ENCODE assay signal across 22 cellular contexts in the genomic region with DNA sequence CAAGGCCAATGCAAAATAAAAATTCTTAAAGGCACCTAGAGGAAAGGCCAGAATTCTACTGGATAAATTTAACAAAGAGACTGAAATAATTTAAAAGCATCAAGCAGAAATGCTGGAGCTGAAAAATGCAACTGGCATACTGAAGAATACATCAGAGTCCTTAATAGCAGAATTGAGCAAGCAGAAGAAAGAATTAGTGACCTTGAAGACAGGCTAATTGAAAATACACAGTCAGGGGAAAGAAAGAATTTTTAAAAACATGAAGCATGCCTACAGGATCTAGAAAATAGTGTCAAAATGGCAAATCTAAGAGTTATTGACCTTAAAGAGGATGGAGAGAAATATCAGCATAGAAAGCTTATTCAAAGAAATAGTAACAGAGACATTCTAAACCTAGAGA.
DNase-seq lines count a peak whose midpoint lies in the region; ATAC-seq, FAIRE-seq and TF ChIP-seq lines count a peak whose summit lies in the region.
"Had no signal": no experiment of that assay in that cellular context is flagged by ENCODE, and none has a peak within 500 bp of the region (broad histone marks: within the 10 kb centered on the region; RNA-seq: fewer than 3 reads in every experiment).

No MANE protein-coding gene starts in this region.

- TF ChIP-seq RAD21 in SK-N-SH (IDR thresholded peaks at IDR 0.05; ENCODE audit: low read length) (no peak), A549 (conservative IDR thresholded peaks at IDR 0.05 in 1 of 2, IDR thresholded peaks at IDR 0.05 in 1 of 2) (no peak), K562 (CRISPR knock-in tag; conservative IDR thresholded peaks at IDR 0.05 in 1 of 2, IDR thresholded peaks at IDR 0.05 in 1 of 2) (no peak)

- DNase-seq in SK-N-SH (no peak), A549 (ENCODE audit: low read depth in 1 of 2, low spot score in 1 of 2) (no peak), K562 (ENCODE audit: extremely low read depth in 1 of 4, low spot score in 3 of 4) (no peak), DMS79 treated with DMSO at 0.1 percent for 48 hours (lab: John Stamatoyannopoulos, UW) (no peak)
- DNase-seq: ACHN; BE2C; C1 segment of cervical spinal cord; CD4-positive, alpha-beta memory T cell; CD4-positive, CD25-positive, alpha-beta regulatory T cell; CD8-positive, alpha-beta memory T cell; COR-L47; DMS 273 treated with DMSO at 0.1 percent for 48 hours; DMS153; DMS53; DMS79; GF-D8 had no signal

- intact Hi-C loops in K562 (cut with micrococcal nuclease), result no loop called here

- no peaks in the 10 kb centered on the region for H3F3A ChIP-seq in SK-N-SH (replicated peaks; ENCODE audit: insufficient read depth)

- no peak overlapping the region for H2AFZ ChIP-seq in SK-N-SH (ENCODE audit: low read depth)
- H2AFZ ChIP-seq in K562 (ENCODE audit: low read depth, low read length), result no peak overlapping the region

- no peaks in the 10 kb centered on the region for H3K9me2 ChIP-seq in SK-N-SH

- H3K4me2 ChIP-seq in SK-N-SH, result no peak overlapping the region
- H3K4me2 ChIP-seq in A549, result no peak overlapping the region
- H3K4me2 ChIP-seq in K562 (ENCODE audit: insufficient read depth, low read length), result no peak overlapping the region
- H3K4me2 ChIP-seq: BLaER1 had no signal

- ATAC-seq in SK-N-SH treated with all-trans-retinoic acid at 6 μM for 48 hours (no peak), A549 (no peak), K562 (no peak)

- H3K27me3 ChIP-seq in SK-N-SH (ENCODE audit: insufficient read depth) (no peaks in the 10 kb centered on the region), K562 (ENCODE audit: control insufficient read depth in 2 of 2, insufficient read depth in 2 of 2, low read length in 2 of 2) (no peaks in the 10 kb centered on the region)
- H3K27me3 ChIP-seq: BE2C, BLaER1 had no signal

- TF ChIP-seq CTCF in SK-N-SH (IDR thresholded peaks at IDR 0.05), result no peak
- no peak for TF ChIP-seq CTCF in A549 (IDR thresholded peaks at IDR 0.05)
- TF ChIP-seq CTCF in K562 (IDR thresholded peaks at IDR 0.05 in 2 of 3, conservative IDR thresholded peaks at IDR 0.05 in 1 of 3; ENCODE audit: insufficient read depth in 2 of 3, low read depth in 1 of 3, low read length in 3 of 3), result no peak

- H3K9me3 ChIP-seq in SK-N-SH (no peaks in the 10 kb centered on the region), A549 (no peaks in the 10 kb centered on the region), K562 (replicated peaks; ENCODE audit: control insufficient read depth, insufficient read depth, low read depth, low read length) (no peaks in the 10 kb centered on the region)
- H3K9me3 ChIP-seq: BE2C had no signal

- H3K9me1 ChIP-seq in K562 (ENCODE audit: control insufficient read depth, insufficient read depth, low read length), result no peaks in the 10 kb centered on the region

- H3K27ac ChIP-seq in SK-N-SH (ENCODE audit: low read depth in 2 of 2, low read length in 1 of 2) (no peak overlapping the region), A549 (no peak overlapping the region), K562 (ENCODE audit: extremely low read depth, low read depth, low read length) (no peak overlapping the region)
- H3K27ac ChIP-seq: 22Rv1, BLaER1 had no signal

- TF ChIP-seq EP300 in SK-N-SH (IDR thresholded peaks at IDR 0.05; ENCODE audit: borderline replicate concordance in 1 of 2, low read depth in 1 of 2, low read length in 1 of 2) (no peak), A549 (IDR thresholded peaks at IDR 0.05) (no peak), K562 (IDR thresholded peaks at IDR 0.05; ENCODE audit: low read length) (no peak)

- FAIRE-seq in A549 (lab: Jason Lieb, UNC) (peak; percentile 92), K562 (lab: Jason Lieb, UNC) (no peak)
- FAIRE-seq: G401.6, GM12891, GM19239 had no signal

- CTCF ChIA-PET in SK-N-SH (lab: Yijun Ruan, JAX) (interaction anchor here (1.1 kb wide), 1 partner anchor 10 kb away, joined by 3 read pairs; no protein-coding TSS in a partner anchor), A549 (lab: Yijun Ruan, JAX) (no interaction called here), K562 (lab: Yijun Ruan, JAX; ENCODE audit: low intra/inter-chr PET ratio) (no interaction called here)

- H4K20me1 ChIP-seq in SK-N-SH (ENCODE audit: insufficient read depth) (no peaks in the 10 kb centered on the region), K562 (replicated peaks; ENCODE audit: control insufficient read depth, insufficient read depth, low read length) (no peaks in the 10 kb centered on the region)
- H4K20me1 ChIP-seq: BLaER1 had no signal

- H3K9ac ChIP-seq in SK-N-SH (no peak overlapping the region), K562 (ENCODE audit: insufficient read depth in 1 of 2, low read depth in 2 of 2, low read length in 2 of 2) (no peak overlapping the region)
- H3K9ac ChIP-seq: BLaER1 had no signal

- TF ChIP-seq POLR2A in A549 (IDR thresholded peaks at IDR 0.05; ENCODE audit: low read length) (no peak), K562 (conservative IDR thresholded peaks at IDR 0.05) (no peak)

- POLR2A ChIA-PET in SK-N-SH (lab: Yijun Ruan, JAX) (no interaction called here), A549 (lab: Yijun Ruan, JAX) (no interaction called here), K562 (lab: Yijun Ruan, JAX) (no interaction called here)

- BruUV-seq in K562 (replicated peaks; lab: Mats Ljungman, UMichigan), result no TSS peak

- H3K79me2 ChIP-seq in SK-N-SH (ENCODE audit: insufficient read depth) (no peaks in the 10 kb centered on the region), K562 (ENCODE audit: control insufficient read depth, insufficient read depth, low read length) (no peaks in the 10 kb centered on the region)

- no peaks in the 10 kb centered on the region for H3K36me3 ChIP-seq in SK-N-SH (replicated peaks in 1 of 2; ENCODE audit: control insufficient read depth in 1 of 2, insufficient read depth in 2 of 2, low read length in 1 of 2)
- no peaks in the 10 kb centered on the region for H3K36me3 ChIP-seq in K562 (ENCODE audit: control insufficient read depth, insufficient read depth, low read length)
- H3K36me3 ChIP-seq: BE2C, BLaER1 had no signal

- H3K4me1 ChIP-seq in SK-N-SH (ENCODE audit: control insufficient read depth in 1 of 2, insufficient read depth in 2 of 2, low read depth in 1 of 2, low read length in 1 of 2), result no peaks in the 10 kb centered on the region
- H3K4me1 ChIP-seq in A549, result no peaks in the 10 kb centered on the region
- H3K4me1 ChIP-seq in K562 (replicated peaks in 1 of 2; ENCODE audit: control insufficient read depth in 2 of 2, insufficient read depth in 2 of 2, low read length in 2 of 2), result no peaks in the 10 kb centered on the region
- H3K4me1 ChIP-seq: BE2C, BLaER1 had no signal

- H3K4me3 ChIP-seq in SK-N-SH (ENCODE audit: low read depth in 2 of 2, low read length in 1 of 2) (no peak overlapping the region), A549 (no peak overlapping the region), K562 (no peak overlapping the region)
- H3K4me3 ChIP-seq: BLaER1 had no signal

- in situ Hi-C loops in K562 (cut with MboI), result no loop called here

TF ChIP-seq in SK-N-SH treated with all-trans-retinoic acid at 6 μM for 48 hours, 23 proteins besides CTCF, POLR2A, EP300 and RAD21 (continues in another document):
- peak; percentile 53; the same call in 1 of the 2 replicates for TF ChIP-seq ZFP30 (CRISPR knock-in tag; IDR thresholded peaks at IDR 0.05)

TF ChIP-seq in SK-N-SH, 30 proteins besides CTCF, POLR2A, EP300 and RAD21:
- TF ChIP-seq, protein P1, sequence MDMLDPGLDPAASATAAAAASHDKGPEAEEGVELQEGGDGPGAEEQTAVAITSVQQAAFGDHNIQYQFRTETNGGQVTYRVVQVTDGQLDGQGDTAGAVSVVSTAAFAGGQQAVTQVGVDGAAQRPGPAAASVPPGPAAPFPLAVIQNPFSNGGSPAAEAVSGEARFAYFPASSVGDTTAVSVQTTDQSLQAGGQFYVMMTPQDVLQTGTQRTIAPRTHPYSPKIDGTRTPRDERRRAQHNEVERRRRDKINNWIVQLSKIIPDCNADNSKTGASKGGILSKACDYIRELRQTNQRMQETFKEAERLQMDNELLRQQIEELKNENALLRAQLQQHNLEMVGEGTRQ (IDR thresholded peaks at IDR 0.05; ENCODE audit: borderline replicate concordance, low read depth, low read length), result no peak

TF ChIP-seq in A549, 52 proteins besides CTCF, POLR2A, EP300 and RAD21 (continues in another document):
- TF ChIP-seq CEBPB (IDR thresholded peaks at IDR 0.05) (no peak), HOXB5 (CRISPR knock-in tag; IDR thresholded peaks at IDR 0.05) (no peak), CBX2 (IDR thresholded peaks at IDR 0.05; ENCODE audit: borderline replicate concordance, low read depth) (no peak), NR3C1 (IDR thresholded peaks at IDR 0.05) (no peak)
- TF ChIP-seq, protein P2, sequence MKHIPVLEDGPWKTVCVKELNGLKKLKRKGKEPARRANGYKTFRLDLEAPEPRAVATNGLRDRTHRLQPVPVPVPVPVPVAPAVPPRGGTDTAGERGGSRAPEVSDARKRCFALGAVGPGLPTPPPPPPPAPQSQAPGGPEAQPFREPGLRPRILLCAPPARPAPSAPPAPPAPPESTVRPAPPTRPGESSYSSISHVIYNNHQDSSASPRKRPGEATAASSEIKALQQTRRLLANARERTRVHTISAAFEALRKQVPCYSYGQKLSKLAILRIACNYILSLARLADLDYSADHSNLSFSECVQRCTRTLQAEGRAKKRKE (CRISPR knock-in tag; IDR thresholded peaks at IDR 0.05; ENCODE audit: low read depth), result no peak

TF ChIP-seq in K562, 482 proteins besides CTCF, POLR2A, EP300 and RAD21:
- TF ChIP-seq ZFP30 (CRISPR knock-in tag; IDR thresholded peaks at IDR 0.05; ENCODE audit: borderline replicate concordance) (0 out of 2 replicates have a peak, but pooled peaks have one; percentile 63), HMG20B (CRISPR knock-in tag; IDR thresholded peaks at IDR 0.05) (no peak)
